Comparison of ENCODE assay signal across 1 cellular context in the genomic region with DNA sequence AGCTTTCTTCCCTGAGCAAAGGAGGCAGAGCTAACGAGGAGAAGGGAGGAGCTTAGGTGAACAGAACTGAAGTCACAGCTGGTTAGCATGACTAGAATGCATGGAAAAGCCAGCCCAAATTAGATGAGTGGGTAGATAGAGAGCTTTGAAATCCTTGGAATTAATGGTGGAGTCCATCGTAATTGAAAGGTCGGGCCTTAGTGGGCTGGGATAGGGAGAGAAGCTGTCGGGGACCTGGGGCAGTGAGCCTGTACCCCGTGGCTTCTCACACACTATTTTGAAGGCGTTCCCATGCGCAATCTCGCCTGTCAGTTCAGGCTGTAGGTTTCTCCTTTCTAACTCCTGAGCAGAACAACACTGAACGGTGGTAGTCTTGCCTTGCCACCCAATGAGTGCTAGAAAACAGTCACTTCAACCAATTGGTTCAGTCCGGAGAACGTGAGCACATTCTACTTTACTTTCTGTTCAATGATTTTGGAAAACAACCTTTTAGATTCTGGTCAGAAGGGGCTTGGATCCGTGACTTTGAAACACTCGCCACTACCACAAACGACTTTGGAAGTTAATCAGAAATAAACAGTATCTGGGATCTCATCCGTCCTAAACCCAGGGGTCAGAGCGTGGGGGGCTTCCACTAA.
TF ChIP-seq lines count a peak whose summit lies in the region.

No MANE protein-coding gene starts in this region.

TF ChIP-seq in H1, 55 proteins besides CTCF, POLR2A, EP300 and RAD21:
- TF ChIP-seq SIN3A (conservative IDR thresholded peaks at IDR 0.05 in 1 of 2, IDR thresholded peaks at IDR 0.05 in 1 of 2; ENCODE audit: low read depth in 1 of 2, low read length in 2 of 2): peak; percentile 78 to 85; a peak in 3 of 4 replicates
- no peak for TF ChIP-seq GABPA (IDR thresholded peaks at IDR 0.05; ENCODE audit: borderline replicate concordance, insufficient read depth, low read length)
- TF ChIP-seq BRCA1 (IDR thresholded peaks at IDR 0.05; ENCODE audit: low read depth, low read length): no peak
- peak; percentile 93 for TF ChIP-seq SAP30 (IDR thresholded peaks at IDR 0.05; ENCODE audit: insufficient read depth, insufficient replicate concordance, low read length)
- TF ChIP-seq ZNF274 (IDR thresholded peaks at IDR 0.05; ENCODE audit: borderline replicate concordance, extremely low read depth, low read length): no peak
- TF ChIP-seq, protein P1, sequence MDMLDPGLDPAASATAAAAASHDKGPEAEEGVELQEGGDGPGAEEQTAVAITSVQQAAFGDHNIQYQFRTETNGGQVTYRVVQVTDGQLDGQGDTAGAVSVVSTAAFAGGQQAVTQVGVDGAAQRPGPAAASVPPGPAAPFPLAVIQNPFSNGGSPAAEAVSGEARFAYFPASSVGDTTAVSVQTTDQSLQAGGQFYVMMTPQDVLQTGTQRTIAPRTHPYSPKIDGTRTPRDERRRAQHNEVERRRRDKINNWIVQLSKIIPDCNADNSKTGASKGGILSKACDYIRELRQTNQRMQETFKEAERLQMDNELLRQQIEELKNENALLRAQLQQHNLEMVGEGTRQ (IDR thresholded peaks at IDR 0.05; ENCODE audit: low read length): no peak
